ENCODE assay signal across 16 cellular contexts in genomic region chr2:85925216-85925671, GRCh38. TPM values are rescaled to one million over a fixed set of nuclear protein-coding genes. Genes with fewer than 3 reads are reported as not detected.
DNase-seq lines count a peak whose midpoint lies in the region; ATAC-seq, FAIRE-seq and TF ChIP-seq lines count a peak whose summit lies in the region.
"Had no signal": no experiment of that assay in that cellular context is flagged by ENCODE, and none has a peak within 500 bp of the region (broad histone marks: within the 10 kb centered on the region; RNA-seq: fewer than 3 reads in every experiment).

No MANE protein-coding gene starts in this region.

- WGBS in GM12878 (ENCODE audit: insufficient coverage, insufficient replicate concordance, low lambda C conversion rate, missing lambda C conversion rate) = 35% methylated on average over 2 of the region's 2 CpGs

- H3K27ac ChIP-seq in GM12878 (ENCODE audit: control insufficient read depth, insufficient read depth) (no peak overlapping the region), temporal lobe (ENCODE audit: low read depth, low read length) (peak overlapping the region; percentile 97)

- H3K79me2 ChIP-seq in GM12878 (ENCODE audit: control insufficient read depth, insufficient read depth, low read length) = no peaks in the 10 kb centered on the region

- H3K4me2 ChIP-seq in GM12878 (ENCODE audit: control insufficient read depth, insufficient read depth) = no peak overlapping the region

- TF ChIP-seq POLR2A in GM12878 (IDR thresholded peaks at IDR 0.05; ENCODE audit: low read depth, low read length) = no peak

- in situ Hi-C loops in GM12878 (cut with MboI) = no loop called here

- H3K27ac Mint-ChIP-seq in activated CD8-positive, alpha-beta T cell treated with anti-CD3 and anti-CD28 coated beads, Interleukin-2, amount 10 ng/mL, durations not matched to agents 7 days and 5 days = peak overlapping the region; percentile 15
- no peak overlapping the region for H3K27ac Mint-ChIP-seq in activated CD8-positive, alpha-beta T cell treated with anti-CD3 and anti-CD28 coated beads for 36 hours
- H3K27ac Mint-ChIP-seq: natural killer cell had no signal

- DNase-seq in activated CD8-positive, alpha-beta T cell treated with anti-CD3 and anti-CD28 coated beads, Interleukin-2, amount 10 ng/mL, durations not matched to agents 7 days and 5 days = no peak
- no peak for DNase-seq in activated CD8-positive, alpha-beta T cell treated with anti-CD3 and anti-CD28 coated beads for 36 hours
- DNase-seq in GM12878 (ENCODE audit: low read depth, low spot score) (no peak), medulla oblongata (ENCODE audit: extremely low spot score) (peak; percentile 90), dedifferentiated amniotic fluid mesenchymal stem cell (ENCODE audit: extremely low spot score) (no peak), cortex of kidney (lab: John Stamatoyannopoulos, UW) (no peak), T1000 (lab: John Stamatoyannopoulos, UW) (no peak)
- DNase-seq: activated naive CD4-positive, alpha-beta T cell treated with anti-CD3 and anti-CD28 coated beads, Interleukin-2, amount 50 U/mL, for 16 hours; kidney glomerular epithelial cell; natural killer cell; RPMI8226; stimulated activated CD4-positive, alpha-beta T cell treated with anti-CD3 and anti-CD28 coated beads, Interleukin-2, amount 100 ng/mL, for 48 hours had no signal

- no peak for ATAC-seq in activated CD8-positive, alpha-beta T cell treated with anti-CD3 and anti-CD28 coated beads, Interleukin-2, amount 10 ng/mL, durations not matched to agents 7 days and 5 days
- no peak for ATAC-seq in activated CD8-positive, alpha-beta T cell treated with anti-CD3 and anti-CD28 coated beads for 36 hours
- ATAC-seq in GM12878 = no peak
- ATAC-seq: natural killer cell had no signal

- peaks cover 34% of the 10 kb centered on the region for H3K4me1 Mint-ChIP-seq in activated CD8-positive, alpha-beta T cell treated with anti-CD3 and anti-CD28 coated beads, Interleukin-2, amount 10 ng/mL, durations not matched to agents 7 days and 5 days (ENCODE audit: low read depth)
- peaks cover 14% of the 10 kb centered on the region for H3K4me1 Mint-ChIP-seq in activated CD8-positive, alpha-beta T cell treated with anti-CD3 and anti-CD28 coated beads for 36 hours (ENCODE audit: low read depth)

- peaks cover 2% of the 10 kb centered on the region for H3K36me3 Mint-ChIP-seq in activated CD8-positive, alpha-beta T cell treated with anti-CD3 and anti-CD28 coated beads, Interleukin-2, amount 10 ng/mL, durations not matched to agents 7 days and 5 days (ENCODE audit: low read depth)
- H3K36me3 Mint-ChIP-seq in activated CD8-positive, alpha-beta T cell treated with anti-CD3 and anti-CD28 coated beads for 36 hours (ENCODE audit: low read depth) = no peaks in the 10 kb centered on the region
- H3K36me3 Mint-ChIP-seq: natural killer cell had no signal

- no peaks in the 10 kb centered on the region; the same call in 2 of the 3 replicates for H3K9me3 ChIP-seq in GM12878 (replicated peaks; ENCODE audit: control insufficient read depth, insufficient read depth, low read length)

- no peak overlapping the region for H3K4me3 ChIP-seq in GM12878

- CTCF ChIA-PET in activated CD8-positive, alpha-beta T cell treated with anti-CD3 and anti-CD28 coated beads, Interleukin-2, amount 10 ng/mL, durations not matched to agents 7 days and 5 days (lab: Charles Lee) = interaction anchor here (1.3 kb wide), 1 partner anchor 111 kb away, joined by 3 read pairs; no protein-coding TSS in a partner anchor
- CTCF ChIA-PET in activated CD8-positive, alpha-beta T cell treated with anti-CD3 and anti-CD28 coated beads for 36 hours (lab: Charles Lee) = no interaction called here
- CTCF ChIA-PET in GM12878 (lab: Yijun Ruan, JAX) = interaction anchor here (1.2 to 1.6 kb wide), 2 partner anchors 41 to 154 kb away, joined by 3 read pairs; no protein-coding TSS in a partner anchor

- H3K9me3 Mint-ChIP-seq in activated CD8-positive, alpha-beta T cell treated with anti-CD3 and anti-CD28 coated beads, Interleukin-2, amount 10 ng/mL, durations not matched to agents 7 days and 5 days (ENCODE audit: insufficient read depth) = no peaks in the 10 kb centered on the region
- no peaks in the 10 kb centered on the region for H3K9me3 Mint-ChIP-seq in activated CD8-positive, alpha-beta T cell treated with anti-CD3 and anti-CD28 coated beads for 36 hours
- H3K9me3 Mint-ChIP-seq: central memory CD8-positive, alpha-beta T cell; natural killer cell; T-helper 1 cell treated with Interleukin-12 subunit alpha and Interleukin-12 subunit beta and Interleukin-4 antibody, amounts not matched to agents 30 μg/mL and 1 μg/mL, for 36 hours had no signal

- POLR2A ChIA-PET in activated CD8-positive, alpha-beta T cell treated with anti-CD3 and anti-CD28 coated beads, Interleukin-2, amount 10 ng/mL, durations not matched to agents 7 days and 5 days (lab: Charles Lee) = no interaction called here
- POLR2A ChIA-PET in activated CD8-positive, alpha-beta T cell treated with anti-CD3 and anti-CD28 coated beads for 36 hours (lab: Charles Lee) = no interaction called here
- POLR2A ChIA-PET in GM12878 (lab: Charles Lee) = no interaction called here

- no peak overlapping the region; the same call in 1 of the 2 replicates for H2AFZ ChIP-seq in GM12878 (ENCODE audit: control insufficient read depth, low read depth, low read length)

- no peak for TF ChIP-seq RAD21 in GM12878 (IDR thresholded peaks at IDR 0.05; ENCODE audit: insufficient read depth, low read depth, low read length)

- no peaks in the 10 kb centered on the region for H3K27me3 ChIP-seq in GM12878 (replicated peaks in 1 of 2; ENCODE audit: control insufficient read depth in 2 of 2, insufficient read depth in 2 of 2, low read length in 1 of 2)

- no peak for TF ChIP-seq EP300 in GM12878 (IDR thresholded peaks at IDR 0.05; ENCODE audit: borderline replicate concordance in 1 of 2, control insufficient read depth in 1 of 2, low read depth in 2 of 2, low read length in 2 of 2)

- peaks cover 5% of the 10 kb centered on the region for H3K27me3 Mint-ChIP-seq in activated CD8-positive, alpha-beta T cell treated with anti-CD3 and anti-CD28 coated beads, Interleukin-2, amount 10 ng/mL, durations not matched to agents 7 days and 5 days (ENCODE audit: low read depth)
- H3K27me3 Mint-ChIP-seq in activated CD8-positive, alpha-beta T cell treated with anti-CD3 and anti-CD28 coated beads for 36 hours = no peaks in the 10 kb centered on the region
- H3K27me3 Mint-ChIP-seq: central memory CD8-positive, alpha-beta T cell had no signal

- no TSS peak for BruUV-seq in GM12878 (replicated peaks; lab: Mats Ljungman, UMichigan)

- H3K4me1 ChIP-seq in GM12878 (ENCODE audit: control insufficient read depth, insufficient read depth, low read length) = peaks cover 9% of the 10 kb centered on the region

- RAD21 ChIA-PET in GM12878 (lab: Charles Lee; ENCODE audit: unreplicated experiment) = no interaction called here

- no peaks in the 10 kb centered on the region for H3K36me3 ChIP-seq in GM12878 (ENCODE audit: control insufficient read depth in 2 of 2, insufficient read depth in 2 of 2, low read length in 1 of 2)

- H3K9ac ChIP-seq in GM12878 (ENCODE audit: control insufficient read depth, insufficient read depth, low read length) = no peak overlapping the region

- TF ChIP-seq CTCF in activated CD8-positive, alpha-beta T cell treated with anti-CD3 and anti-CD28 coated beads for 36 hours (IDR thresholded peaks at IDR 0.05) = no peak
- TF ChIP-seq CTCF in GM12878 (IDR thresholded peaks at IDR 0.05 in 2 of 3, conservative IDR thresholded peaks at IDR 0.05 in 1 of 3; ENCODE audit: control insufficient read depth in 2 of 3, extremely low read depth in 1 of 3, insufficient read depth in 1 of 3, low read depth in 3 of 3, low read length in 3 of 3) = no peak

- H3K4me3 Mint-ChIP-seq in activated CD8-positive, alpha-beta T cell treated with anti-CD3 and anti-CD28 coated beads, Interleukin-2, amount 10 ng/mL, durations not matched to agents 7 days and 5 days = no peak overlapping the region
- H3K4me3 Mint-ChIP-seq in activated CD8-positive, alpha-beta T cell treated with anti-CD3 and anti-CD28 coated beads for 36 hours = no peak overlapping the region
- H3K4me3 Mint-ChIP-seq: central memory CD8-positive, alpha-beta T cell; natural killer cell had no signal

- intact Hi-C loops in activated CD8-positive, alpha-beta T cell treated with anti-CD3 and anti-CD28 coated beads for 36 hours (cut with micrococcal nuclease) = no loop called here
- intact Hi-C loops in GM12878 (cut with micrococcal nuclease; ENCODE audit: unreplicated experiment) = no loop called here

- no peaks in the 10 kb centered on the region for H4K20me1 ChIP-seq in GM12878 (ENCODE audit: control insufficient read depth, insufficient read depth)

- no peak for FAIRE-seq in GM12878 (lab: Jason Lieb, UNC)
- FAIRE-seq: A204.1 had no signal

- SMC1A ChIA-PET in GM12878 (lab: Charles Lee; ENCODE audit: uncharacterized antibody, unreplicated experiment) = interaction anchor here (0.6 to 1.6 kb wide), 3 partner anchors 13 to 111 kb away, joined by 3 to 5 read pairs (median 4); no protein-coding TSS in a partner anchor

TF ChIP-seq in GM12878, 131 proteins besides CTCF, POLR2A, EP300 and RAD21 (continues in another document):
- TF ChIP-seq CHD2 (IDR thresholded peaks at IDR 0.05; ENCODE audit: borderline replicate concordance, low read depth, low read length) = no peak
- TF ChIP-seq RCOR1 (conservative IDR thresholded peaks at IDR 0.05; ENCODE audit: low read depth, low read length) = no peak
- peak; percentile 78 for TF ChIP-seq HDGF (IDR thresholded peaks at IDR 0.05)

RNA-seq across cellular contexts. Expression of gene ST3GAL5, which starts 36.5 kb away (rescaled TPM):
- total RNA-seq in activated CD8-positive, alpha-beta T cell treated with anti-CD3 and anti-CD28 coated beads, Interleukin-2, amount 10 ng/mL, durations not matched to agents 7 days and 5 days = 10 to 100 TPM; 43.4 to 46.7 TPM
- total RNA-seq in activated CD8-positive, alpha-beta T cell treated with anti-CD3 and anti-CD28 coated beads for 36 hours = 10 to 100 TPM; 21.1 to 21.5 TPM
- total RNA-seq in GM12878 (2013; cell fraction: nucleolus; rRNA removed) = 208 and 222 TPM in 2 replicates
- total RNA-seq in GM12878 (2014; rRNA removed) (11.0 and 12.0 TPM in 2 replicates), GM12878 (2014; rRNA removed; fragmentation: Illumina TruSeq; extraction: Trizol) (10.7 and 12.0 TPM in 2 replicates), GM12878 (2021) (9.7 and 11.4 TPM in 2 replicates), temporal lobe (26.6 TPM)
- 3.8 TPM for polyA plus RNA-seq in GM12878 (2011; ENCODE audit: low read depth)
- polyA plus RNA-seq in GM12878 (2011; rRNA removed) (60.9 and 76.3 TPM in 2 replicates), GM12878 (2014; fragmentation: Illumina TruSeq; extraction: Trizol) (11.3 and 13.5 TPM in 2 replicates), GM12878 (2014; fragmentation: Nextera tagmentation; extraction: Ambion mirVana) (1 to 10 TPM; 5.6 to 7.5 TPM), GM12878 (2014; rRNA removed) (8.4 and 9.6 TPM in 2 replicates), GM12878 (2016; fragmentation: Nextera tagmentation; extraction: Ambion mirVana) (1 to 10 TPM; 5.2 to 6.3 TPM)
- 31.9 and 36.9 TPM in 2 replicates for polyA plus RNA-seq in GM12878 (2011; cell fraction: cytosol; rRNA removed)
- polyA plus RNA-seq in GM12878 (2011; cell fraction: nucleus; rRNA removed) = 55.5 and 60.3 TPM in 2 replicates
- polyA plus RNA-seq in GM12878 (2012) = 4.4 and 5.5 TPM in 2 replicates
- polyA minus RNA-seq in GM12878 (2011; rRNA and poly(A)+ RNA removed) = 62.2 and 83.2 TPM in 2 replicates
- polyA minus RNA-seq in GM12878 (2011; cell fraction: cytosol; rRNA and poly(A)+ RNA removed) = 13.5 and 18.3 TPM in 2 replicates
- polyA minus RNA-seq in GM12878 (2011; cell fraction: nucleus; rRNA and poly(A)+ RNA removed) = 42.6 and 63.8 TPM in 2 replicates
